Comparison of ENCODE assay signal across 18 cellular contexts in genomic region chr5:83494666-83495065, GRCh38. TPM values are rescaled to one million over a fixed set of nuclear protein-coding genes. Genes with fewer than 3 reads are reported as not detected.
DNase-seq lines count a peak whose midpoint lies in the region; ATAC-seq and TF ChIP-seq lines count a peak whose summit lies in the region.
"Had no signal": no experiment of that assay in that cellular context is flagged by ENCODE, and none has a peak within 500 bp of the region (broad histone marks: within the 10 kb centered on the region; RNA-seq: fewer than 3 reads in every experiment).

No MANE protein-coding gene starts in this region.

- H3K27me3 ChIP-seq in cardiac muscle cell (no peaks in the 10 kb centered on the region), smooth muscle cell (ENCODE audit: low read depth) (no peaks in the 10 kb centered on the region)

- H3K9ac ChIP-seq in smooth muscle cell (ENCODE audit: low read depth): no peak overlapping the region
- H3K9ac ChIP-seq: SK-N-SH had no signal

- no peak for TF ChIP-seq POLR2A in NB4 (IDR thresholded peaks at IDR 0.05; ENCODE audit: extremely low read depth, insufficient read length)

- peak overlapping the region; percentile 45 for H3K4me2 ChIP-seq in smooth muscle cell
- H3K4me2 ChIP-seq: SK-N-SH had no signal

- no peaks in the 10 kb centered on the region for H3K9me3 Mint-ChIP-seq in chondrocyte (ENCODE audit: low read depth)
- no peaks in the 10 kb centered on the region for H3K9me3 Mint-ChIP-seq in activated T-helper 17 cell treated with anti-CD3 and anti-CD28 coated beads, Interleukin-2, amount 50 U/mL, for 72 hours
- no peaks in the 10 kb centered on the region for H3K9me3 Mint-ChIP-seq in activated naive CD8-positive, alpha-beta T cell treated with anti-CD3 and anti-CD28 coated beads, Interleukin-2, amount 50 U/mL, for 24 hours

- H3K36me3 ChIP-seq in cardiac muscle cell (peaks cover 95% of the 10 kb centered on the region), smooth muscle cell (ENCODE audit: low read depth) (peaks cover 59% of the 10 kb centered on the region)

- DNase-seq in cardiac muscle cell (ENCODE audit: low read depth in 1 of 2, low spot score in 1 of 2) (peak in 1 of 2 donors; percentile 18), left cardiac atrium (no peak), NB4 (ENCODE audit: low read depth) (peak; percentile 37), chondrocyte (ENCODE audit: low spot score) (no peak), smooth muscle cell (lab: John Stamatoyannopoulos, UW; ENCODE audit: unreplicated experiment) (no peak), Ammon's horn (ENCODE audit: low spot score) (no peak)
- DNase-seq in activated naive CD8-positive, alpha-beta T cell treated with anti-CD3 and anti-CD28 coated beads, Interleukin-2, amount 50 U/mL, for 24 hours: no peak
- DNase-seq: CD4-positive, CD25-positive, alpha-beta regulatory T cell; GF-D8; GOT3; Kasumi-1; NCI-H1048; NCI-H146; NCI-H2081 treated with DMSO at 0.1 percent for 48 hours; NCI-H524 treated with DMSO at 0.1 percent for 48 hours; SK-N-SH had no signal

- peaks cover 19% of the 10 kb centered on the region for H3K4me1 Mint-ChIP-seq in chondrocyte (ENCODE audit: low read depth)
- no peaks in the 10 kb centered on the region for H3K4me1 Mint-ChIP-seq in activated T-helper 17 cell treated with anti-CD3 and anti-CD28 coated beads, Interleukin-2, amount 50 U/mL, for 72 hours
- no peaks in the 10 kb centered on the region for H3K4me1 Mint-ChIP-seq in activated naive CD8-positive, alpha-beta T cell treated with anti-CD3 and anti-CD28 coated beads, Interleukin-2, amount 50 U/mL, for 24 hours
- H3K4me1 Mint-ChIP-seq: CD4-positive, CD25-positive, alpha-beta regulatory T cell had no signal

- H3K4me1 ChIP-seq in cardiac muscle cell (ENCODE audit: low read depth) (peaks cover 14% of the 10 kb centered on the region), smooth muscle cell (ENCODE audit: low read depth) (peaks cover 34% of the 10 kb centered on the region)

- H3K4me3 ChIP-seq in cardiac muscle cell (no peak overlapping the region), NB4 (ENCODE audit: low read depth, low read length) (no peak overlapping the region), smooth muscle cell (no peak overlapping the region)
- H3K4me3 ChIP-seq: A549 had no signal

- peaks cover 67% of the 10 kb centered on the region for H3F3A ChIP-seq in smooth muscle cell (ENCODE audit: low read depth)

- peaks cover 100% of the 10 kb centered on the region for H4K20me1 ChIP-seq in smooth muscle cell (ENCODE audit: low read depth)

- peak overlapping the region; percentile 4 for H3K27ac Mint-ChIP-seq in chondrocyte (ENCODE audit: unreplicated experiment)
- no peak overlapping the region for H3K27ac Mint-ChIP-seq in activated T-helper 17 cell treated with anti-CD3 and anti-CD28 coated beads, Interleukin-2, amount 50 U/mL, for 72 hours
- H3K27ac Mint-ChIP-seq in activated naive CD8-positive, alpha-beta T cell treated with anti-CD3 and anti-CD28 coated beads, Interleukin-2, amount 50 U/mL, for 24 hours: no peak overlapping the region
- H3K27ac Mint-ChIP-seq: CD4-positive, CD25-positive, alpha-beta regulatory T cell had no signal

- peaks cover 58% of the 10 kb centered on the region for H3K36me3 Mint-ChIP-seq in chondrocyte (ENCODE audit: low read depth)
- no peaks in the 10 kb centered on the region for H3K36me3 Mint-ChIP-seq in activated T-helper 17 cell treated with anti-CD3 and anti-CD28 coated beads, Interleukin-2, amount 50 U/mL, for 72 hours (ENCODE audit: low read depth)
- H3K36me3 Mint-ChIP-seq in activated naive CD8-positive, alpha-beta T cell treated with anti-CD3 and anti-CD28 coated beads, Interleukin-2, amount 50 U/mL, for 24 hours (ENCODE audit: low read depth): no peaks in the 10 kb centered on the region
- H3K36me3 Mint-ChIP-seq: CD4-positive, CD25-positive, alpha-beta regulatory T cell had no signal

- no peak overlapping the region for H3K4me3 Mint-ChIP-seq in chondrocyte (ENCODE audit: unreplicated experiment)
- H3K4me3 Mint-ChIP-seq in activated T-helper 17 cell treated with anti-CD3 and anti-CD28 coated beads, Interleukin-2, amount 50 U/mL, for 72 hours: no peak overlapping the region
- H3K4me3 Mint-ChIP-seq in activated naive CD8-positive, alpha-beta T cell treated with anti-CD3 and anti-CD28 coated beads, Interleukin-2, amount 50 U/mL, for 24 hours: no peak overlapping the region
- H3K4me3 Mint-ChIP-seq: CD4-positive, CD25-positive, alpha-beta regulatory T cell had no signal

- no peak for ATAC-seq in left cardiac atrium
- ATAC-seq in activated T-helper 17 cell treated with anti-CD3 and anti-CD28 coated beads, Interleukin-2, amount 50 U/mL, for 72 hours (replicated peaks): no peak
- ATAC-seq in activated naive CD8-positive, alpha-beta T cell treated with anti-CD3 and anti-CD28 coated beads, Interleukin-2, amount 50 U/mL, for 24 hours: no peak
- ATAC-seq: A549 had no signal

- no peaks in the 10 kb centered on the region for H3K27me3 Mint-ChIP-seq in chondrocyte (ENCODE audit: low read depth)
- peaks cover 24% of the 10 kb centered on the region for H3K27me3 Mint-ChIP-seq in activated T-helper 17 cell treated with anti-CD3 and anti-CD28 coated beads, Interleukin-2, amount 50 U/mL, for 72 hours
- H3K27me3 Mint-ChIP-seq in activated naive CD8-positive, alpha-beta T cell treated with anti-CD3 and anti-CD28 coated beads, Interleukin-2, amount 50 U/mL, for 24 hours: peaks cover 4% of the 10 kb centered on the region

- TF ChIP-seq CTCF in cardiac muscle cell (IDR thresholded peaks at IDR 0.05; ENCODE audit: low read depth, low read length) (no peak), NB4 (IDR thresholded peaks at IDR 0.05; ENCODE audit: low read depth, low read length) (no peak), chondrocyte (IDR thresholded peaks at IDR 0.05) (no peak), smooth muscle cell (IDR thresholded peaks at IDR 0.05; ENCODE audit: borderline replicate concordance, insufficient read depth, poor library complexity, severe bottlenecking) (no peak)

- intact Hi-C loops in left cardiac atrium (cut with DNase I): no loop called here

- H3K9me3 ChIP-seq in cardiac muscle cell (ENCODE audit: low read depth): no peaks in the 10 kb centered on the region
- no peaks in the 10 kb centered on the region for H3K9me3 ChIP-seq in smooth muscle cell (replicated peaks; ENCODE audit: low read depth)
- H3K9me3 ChIP-seq: A549, SK-N-SH had no signal

- H3K27ac ChIP-seq in cardiac muscle cell: peak overlapping the region; percentile 76
- peak overlapping the region; percentile 73 for H3K27ac ChIP-seq in smooth muscle cell (ENCODE audit: low read depth)

- WGBS in smooth muscle cell (ENCODE audit: low lambda C conversion rate): 79% methylated on average over 4 of the region's 4 CpGs

- no peak overlapping the region for H2AFZ ChIP-seq in smooth muscle cell (ENCODE audit: low read depth)

- H3K79me2 ChIP-seq in smooth muscle cell (ENCODE audit: low read depth): peaks cover 100% of the 10 kb centered on the region

RNA-seq across cellular contexts. Expression of gene VCAN, which starts 23.1 kb away (rescaled TPM):
- total RNA-seq in cardiac muscle cell (414 and 618 TPM in 2 replicates), left cardiac atrium (100 to 1,000 TPM in 1 of 2 donors, 10 to 100 TPM in 1; 94.1 to 195 TPM), chondrocyte (250 to 737 TPM (median 710 TPM) in 3 replicates), smooth muscle cell (2,724 and 3,065 TPM in 2 replicates)
- polyA plus RNA-seq in cardiac muscle cell (184 and 273 TPM in 2 replicates), smooth muscle cell (551 and 702 TPM in 2 replicates)
- total RNA-seq in activated T-helper 17 cell treated with anti-CD3 and anti-CD28 coated beads, Interleukin-2, amount 50 U/mL, for 72 hours: under 1 TPM in 1 of 2 donors, not detected in 1; 0.13 TPM
- total RNA-seq: CD4-positive, CD25-positive, alpha-beta regulatory T cell had no signal

Comparison
In these comparisons a context has a peak if more than half of its experiments do, and no peak if none do; other contexts are left out.
1. RNA of gene VCAN, which starts 23.1 kb away (total RNA-seq): 2,724 to 3,065 TPM in smooth muscle cell, 250 to 737 TPM in chondrocyte, 414 to 618 TPM in cardiac muscle cell and 94.1 to 195 TPM in left cardiac atrium; 0.13 TPM in activated T-helper 17 cell treated with anti-CD3 and anti-CD28 coated beads, Interleukin-2, amount 50 U/mL, for 72 hours; every median in the first group is over 10 times any median in the second.